ENCODE assay signal across 17 cellular contexts in the genomic region with DNA sequence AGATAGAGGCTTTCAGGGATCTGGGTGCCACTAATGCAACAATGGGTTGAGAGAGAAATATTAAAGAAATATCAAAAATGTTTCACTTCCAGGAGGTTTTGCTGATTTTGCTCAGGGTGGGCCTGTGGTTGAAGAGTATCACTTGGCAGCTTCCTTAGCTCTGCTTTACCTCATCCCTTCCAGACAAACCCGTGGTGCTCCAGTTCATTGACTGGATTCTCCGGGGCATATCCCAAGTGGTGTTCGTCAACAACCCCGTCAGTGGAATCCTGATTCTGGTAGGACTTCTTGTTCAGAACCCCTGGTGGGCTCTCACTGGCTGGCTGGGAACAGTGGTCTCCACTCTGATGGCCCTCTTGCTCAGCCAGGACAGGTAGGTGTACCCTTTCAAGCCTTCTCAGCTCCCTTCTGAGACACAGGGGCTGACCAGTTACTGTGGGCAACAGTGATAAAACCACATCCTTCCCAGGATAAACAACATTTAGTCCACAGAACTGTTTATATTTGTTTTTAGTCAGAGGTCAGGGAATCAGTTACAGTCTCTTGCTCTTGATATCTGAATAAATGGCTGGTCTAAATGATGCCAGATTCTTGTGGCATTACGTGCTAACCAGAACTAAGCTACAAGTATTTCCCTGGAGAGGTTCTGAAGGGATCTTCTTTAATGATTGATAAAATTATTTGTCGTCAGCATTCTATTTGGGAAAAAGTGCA. TPM values are rescaled to one million over a fixed set of nuclear protein-coding genes. Genes with fewer than 3 reads are reported as not detected.
DNase-seq lines count a peak whose midpoint lies in the region; ATAC-seq and TF ChIP-seq lines count a peak whose summit lies in the region.
"Had no signal": no experiment of that assay in that cellular context is flagged by ENCODE, and none has a peak within 500 bp of the region (broad histone marks: within the 10 kb centered on the region; RNA-seq: fewer than 3 reads in every experiment).

No MANE protein-coding gene starts in this region.

- POLR2A ChIA-PET in IMR-90 (lab: Charles Lee; ENCODE audit: unreplicated experiment) (no interaction called here), MCF 10A (lab: Yijun Ruan, JAX) (no interaction called here)

- H2BK5ac ChIP-seq in IMR-90 (ENCODE audit: low read depth, low read length, poor library complexity, severe bottlenecking) = peak overlapping the region; percentile 75

- H3K4me1 Mint-ChIP-seq in MCF 10A (ENCODE audit: insufficient read depth, unreplicated experiment) = no peaks in the 10 kb centered on the region
- H3K4me1 Mint-ChIP-seq: B cell, neural progenitor cell had no signal

- dilution Hi-C loops in IMR-90 (cut with HindIII; ENCODE audit: low sequenced_read_pairs, unreplicated experiment) = no loop called here

- H3K4me3 ChIP-seq in IMR-90 (ENCODE audit: insufficient read depth, low read depth, low read length) (no peak overlapping the region), colonic mucosa (no peak overlapping the region)
- H3K4me3 ChIP-seq: K562, neural progenitor cell, sigmoid colon had no signal

- CTCF ChIA-PET in IMR-90 (lab: Yijun Ruan, JAX) (interaction anchor here (0.7 to 2.1 kb wide), 4 partner anchors 15 to 120 kb away, joined by 3 to 6 read pairs (median 4); no protein-coding TSS in a partner anchor), MCF 10A (lab: Yijun Ruan, JAX) (interaction anchor here (0.6 to 1.9 kb wide), 10 partner anchors 8 to 593 kb away, joined by 3 to 9 read pairs (median 3); no protein-coding TSS in a partner anchor)

- no peak for TF ChIP-seq POLR2A in IMR-90 (IDR thresholded peaks at IDR 0.05; ENCODE audit: low read depth, low read length)

- H4K5ac ChIP-seq in IMR-90 (ENCODE audit: low read depth, low read length) = peak overlapping the region; percentile 37; the same call in 1 of the 2 replicates

- H3K79me1 ChIP-seq in IMR-90 (ENCODE audit: low read depth in 1 of 2, low read length in 2 of 2) = peaks cover 0 to 6% of the 10 kb centered on the region in 2 experiments; a peak in 1 of 4 replicates

- H3K4ac ChIP-seq in IMR-90 (ENCODE audit: low read depth, low read length) = peak overlapping the region; percentile 96

- in situ Hi-C loops in IMR-90 (cut with MboI; ENCODE audit: low sequenced_read_pairs) = no loop called here

- H3K27ac ChIP-seq in IMR-90 (ENCODE audit: insufficient read depth, low read length) (peak overlapping the region; percentile 16), colonic mucosa (no peak overlapping the region)
- H3K27ac ChIP-seq: neural progenitor cell, sigmoid colon had no signal

- H3K27me3 ChIP-seq in IMR-90 (ENCODE audit: control insufficient read depth, insufficient read depth, low read length) (no peaks in the 10 kb centered on the region), colonic mucosa (no peaks in the 10 kb centered on the region)
- H3K27me3 ChIP-seq: neural progenitor cell, sigmoid colon had no signal

- H3K4me3 Mint-ChIP-seq in MCF 10A (ENCODE audit: unreplicated experiment) = no peak overlapping the region
- H3K4me3 Mint-ChIP-seq: activated CD8-positive, alpha-beta T cell treated with anti-CD3 and anti-CD28 coated beads, Interleukin-2, amount 10 ng/mL, durations not matched to agents 7 days and 5 days; activated T-cell treated with anti-CD3 and anti-CD28 coated beads, Interleukin-2, amount 50 U/mL, for 72 hours; B cell; neural progenitor cell had no signal

- H4K20me1 ChIP-seq in IMR-90 (ENCODE audit: insufficient read depth, low read length) = no peaks in the 10 kb centered on the region

- no TSS peak for BruUV-seq in IMR-90 (replicated peaks; lab: Mats Ljungman, UMichigan)
- no TSS peak for BruUV-seq in MCF 10A (replicated peaks; lab: Mats Ljungman, UMichigan)

- H3K9me3 ChIP-seq in IMR-90 (ENCODE audit: control insufficient read depth, insufficient read depth, low read length) (no peaks in the 10 kb centered on the region), colonic mucosa (no peaks in the 10 kb centered on the region)
- H3K9me3 ChIP-seq: sigmoid colon had no signal

- peaks cover 21% of the 10 kb centered on the region for H3K9me1 ChIP-seq in IMR-90 (ENCODE audit: insufficient read depth, low read length)

- H3K36me3 Mint-ChIP-seq in MCF 10A (ENCODE audit: insufficient read depth, unreplicated experiment) = peaks cover 4% of the 10 kb centered on the region
- H3K36me3 Mint-ChIP-seq: neural progenitor cell had no signal

- H3K27ac Mint-ChIP-seq in MCF 10A (ENCODE audit: low read depth, unreplicated experiment) = no peak overlapping the region
- H3K27ac Mint-ChIP-seq: activated CD8-positive, alpha-beta T cell treated with anti-CD3 and anti-CD28 coated beads, Interleukin-2, amount 10 ng/mL, durations not matched to agents 7 days and 5 days; activated T-cell treated with anti-CD3 and anti-CD28 coated beads, Interleukin-2, amount 50 U/mL, for 72 hours; B cell; neural progenitor cell had no signal

- peak; percentile 44 for DNase-seq in AG08395 (ENCODE audit: low spot score)
- DNase-seq in IMR-90 = peak; percentile 86
- DNase-seq in brain pericyte (ENCODE audit: low read depth, low spot score) = peak; percentile 17
- DNase-seq in kidney glomerular epithelial cell (lab: John Stamatoyannopoulos, UW) = peak; percentile 95
- DNase-seq in colonic mucosa = no peak
- no peak for DNase-seq in MCF 10A (ENCODE audit: unreplicated experiment)
- DNase-seq: activated CD8-positive, alpha-beta T cell treated with anti-CD3 and anti-CD28 coated beads, Interleukin-2, amount 10 ng/mL, durations not matched to agents 7 days and 5 days; activated T-cell treated with anti-CD3 and anti-CD28 coated beads, Interleukin-2, amount 50 U/mL, for 72 hours; kidney; sigmoid colon; stimulated activated CD4-positive, alpha-beta T cell treated with anti-CD3 and anti-CD28 coated beads, Interleukin-4, amount 100 ng/mL, for 24 hours; stimulated activated CD8-positive, alpha-beta memory T cell treated with anti-CD3 and anti-CD28 coated beads, Interleukin-4, amount 100 ng/mL, for 48 hours had no signal

- peak overlapping the region; percentile 63; the same call in 1 of the 2 replicates for H3K56ac ChIP-seq in IMR-90 (ENCODE audit: extremely low read depth, insufficient read depth, low read length)

- peaks cover 22% of the 10 kb centered on the region for H3K4me1 ChIP-seq in IMR-90 (ENCODE audit: control insufficient read depth, insufficient read depth, low read length)
- no peaks in the 10 kb centered on the region for H3K4me1 ChIP-seq in colonic mucosa
- H3K4me1 ChIP-seq: neural progenitor cell, sigmoid colon had no signal

- H4K91ac ChIP-seq in IMR-90 (ENCODE audit: insufficient read depth, low read depth, low read length) = peak overlapping the region; percentile 76

- H4K8ac ChIP-seq in IMR-90 (ENCODE audit: low read depth in 2 of 2, low read length in 2 of 2) = peak overlapping the region; percentile 4 to 87; a peak in 2 of 4 replicates

- H2BK15ac ChIP-seq in IMR-90 (ENCODE audit: low read depth, low read length) = peak overlapping the region; percentile 45; the same call in 1 of the 3 replicates

- peak overlapping the region; percentile 81 for H2AK9ac ChIP-seq in IMR-90 (replicated peaks; ENCODE audit: low read depth, low read length, poor library complexity)

- H3K14ac ChIP-seq in IMR-90 (replicated peaks; ENCODE audit: low read depth, low read length) = peak overlapping the region; percentile 54

- intact Hi-C loops in IMR-90 (cut with micrococcal nuclease) (no loop called here), colonic mucosa (cut with DNase I) (no loop called here), MCF 10A (cut with micrococcal nuclease) (no loop called here)

- peak overlapping the region; percentile 12; the same call in 1 of the 2 replicates for H3K4me2 ChIP-seq in IMR-90 (ENCODE audit: low read depth, low read length)
- H3K4me2 ChIP-seq: neural progenitor cell had no signal

- H3K36me3 ChIP-seq in IMR-90 (ENCODE audit: control insufficient read depth, insufficient read depth, low read length) (no peaks in the 10 kb centered on the region), colonic mucosa (no peaks in the 10 kb centered on the region)
- H3K36me3 ChIP-seq: neural progenitor cell, sigmoid colon had no signal

- peak overlapping the region; percentile 97 for H2BK20ac ChIP-seq in IMR-90 (ENCODE audit: low read depth, low read length)

- no peak for TF ChIP-seq RAD21 in IMR-90 (IDR thresholded peaks at IDR 0.05; ENCODE audit: low read length)

- ATAC-seq in IMR-90 (ENCODE audit: low read depth) (peak; percentile 80), GM19452 (IDR thresholded peaks at IDR 0.05; ENCODE audit: unreplicated experiment) (no peak), HG02588 (IDR thresholded peaks at IDR 0.05; ENCODE audit: unreplicated experiment) (no peak)
- ATAC-seq: activated CD8-positive, alpha-beta T cell treated with anti-CD3 and anti-CD28 coated beads, Interleukin-2, amount 10 ng/mL, durations not matched to agents 7 days and 5 days; activated T-cell treated with anti-CD3 and anti-CD28 coated beads, Interleukin-2, amount 50 U/mL, for 72 hours; K562 had no signal

- H3K23ac ChIP-seq in IMR-90 (ENCODE audit: low read depth, low read length) = peak overlapping the region; percentile 70; the same call in 1 of the 2 replicates

- peak overlapping the region; percentile 94 for H2AK5ac ChIP-seq in IMR-90 (ENCODE audit: low read depth, low read length)

- no peaks in the 10 kb centered on the region for H3K9me3 Mint-ChIP-seq in MCF 10A (ENCODE audit: unreplicated experiment)
- H3K9me3 Mint-ChIP-seq: activated T-cell treated with anti-CD3 and anti-CD28 coated beads, Interleukin-2, amount 50 U/mL, for 72 hours; neural progenitor cell had no signal

- TF ChIP-seq CTCF in IMR-90 (conservative IDR thresholded peaks at IDR 0.05; ENCODE audit: low read depth, low read length) = no peak
- TF ChIP-seq CTCF in colonic mucosa (IDR thresholded peaks at IDR 0.05) = no peak
- no peak for TF ChIP-seq CTCF in MCF 10A (IDR thresholded peaks at IDR 0.05; ENCODE audit: unreplicated experiment)

- H3K27me3 Mint-ChIP-seq in MCF 10A (ENCODE audit: insufficient read depth, unreplicated experiment) = no peaks in the 10 kb centered on the region

- H2AFZ ChIP-seq in IMR-90 (replicated peaks; ENCODE audit: low read length, poor library complexity) = peak overlapping the region; percentile 4
- H2AFZ ChIP-seq: neural progenitor cell had no signal

- peak overlapping the region; percentile 96 for H2BK120ac ChIP-seq in IMR-90 (ENCODE audit: low read depth, low read length)

- peak overlapping the region; percentile 60; the same call in 1 of the 2 replicates for H3K18ac ChIP-seq in IMR-90 (ENCODE audit: low read depth, low read length)

- WGBS in IMR-90 (ENCODE audit: extremely low coverage in 2 of 2, insufficient read length in 1 of 2), 2 experiments = 83% methylated on average over 5 of the region's 6 CpGs; no CpG with 5 or more reads in 1 of the 2 experiments

- no peak overlapping the region for H3K9ac ChIP-seq in IMR-90 (ENCODE audit: low read depth, low read length)
- H3K9ac ChIP-seq in colonic mucosa (ENCODE audit: low read depth in 2 of 2, low read length in 2 of 2) = no peak overlapping the region
- H3K9ac ChIP-seq: neural progenitor cell had no signal

RNA-seq across cellular contexts. Expression of gene SLC14A1, which starts 7.0 kb away (rescaled TPM):
- total RNA-seq in IMR-90 (2012; rRNA removed) (21.7 and 31.9 TPM in 2 replicates), colonic mucosa (under 1 TPM; 0.32 to 0.52 TPM), MCF 10A (2022) (not detected in 2 replicates)
- polyA plus RNA-seq in IMR-90 (2012; rRNA removed) = 18.3 and 20.5 TPM in 2 replicates
- 24.8 and 32.4 TPM in 2 replicates for polyA plus RNA-seq in IMR-90 (2012; cell fraction: cytosol; rRNA removed)
- polyA plus RNA-seq in IMR-90 (2012; cell fraction: nucleus; rRNA removed; ENCODE audit: low replicate concordance) = 45.7 and 80.2 TPM in 2 replicates

Comparison
In these comparisons a context has a peak if more than half of its experiments do, and no peak if none do; other contexts are left out.
1. DNase-seq: peak in AG08395 (single experiment), IMR-90 (single experiment), brain pericyte (single experiment) and kidney glomerular epithelial cell (single experiment); none in colonic mucosa (single experiment) and MCF 10A (single experiment).
2. RNA of gene SLC14A1, which starts 7.0 kb away (total RNA-seq): 21.7 to 31.9 TPM in IMR-90; 0.32 to 0.52 TPM in colonic mucosa and not detected in MCF 10A; every median in the first group is over 10 times any median in the second.